In the genomic region with DNA sequence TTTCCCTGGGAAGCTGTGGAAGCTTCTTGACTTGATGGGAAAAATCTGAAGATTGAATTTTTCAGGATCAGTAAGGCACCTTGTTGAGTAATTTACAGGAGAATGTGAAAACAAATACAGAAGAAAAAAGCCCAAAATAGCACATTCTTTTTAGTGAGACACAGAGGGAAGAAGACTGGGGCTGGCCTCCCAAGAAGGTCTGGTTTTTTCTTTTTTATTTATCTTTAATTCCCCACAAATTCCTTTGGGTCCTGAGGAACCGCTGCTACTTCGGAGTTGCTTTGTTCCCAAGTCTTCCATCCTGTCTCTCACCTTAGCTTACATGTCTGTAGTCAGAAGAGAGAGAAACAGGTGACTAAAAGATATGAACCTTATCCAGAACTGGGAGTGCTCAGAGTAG, we compare ENCODE assay signal across 35 cellular contexts.
"Had no signal": no experiment of that assay in that cellular context is flagged by ENCODE, and none has a peak within 500 bp of the region (broad histone marks: within the 10 kb centered on the region; RNA-seq: fewer than 3 reads in every experiment).

No MANE protein-coding gene starts in this region.

- H3K27me3 ChIP-seq: adrenal gland, body of pancreas, brain microvascular endothelial cell, breast epithelium had no signal

- DNase-seq: activated B cell treated with CpG ODN at 0.5 μM for 24 hours; activated CD4-positive, alpha-beta memory T cell treated with anti-CD3 and anti-CD28 coated beads for 36 hours; activated CD4-positive, alpha-beta T cell treated with anti-CD3 and anti-CD28 coated beads for 4 hours; activated CD4-positive, alpha-beta T cell treated with anti-CD3 and anti-CD28 coated beads, Interleukin-2, amount 10 ng/mL, durations not matched to agents 24 days and 14 days; activated CD4-positive, alpha-beta T cell treated with anti-CD3 and anti-CD28 coated beads, Interleukin-2, amount 50 U/mL, for 1 hour; activated CD4-positive, alpha-beta T cell treated with anti-CD3 and anti-CD28 coated beads, Interleukin-2, amount 50 U/mL, for 4 hours; activated CD4-positive, CD25-positive, alpha-beta regulatory T cell treated with anti-CD3 and anti-CD28 coated beads, Interleukin-2, amount 50 U/mL, for 72 hours; activated CD8-positive, alpha-beta memory T cell treated with anti-CD3 and anti-CD28 coated beads, Interleukin-2, amount 50 U/mL, for 4 hours; activated CD8-positive, alpha-beta T cell treated with anti-CD3 and anti-CD28 coated beads for 36 hours; activated effector memory CD4-positive, alpha-beta T cell treated with anti-CD3 and anti-CD28 coated beads, Interleukin-2, amount 50 U/mL, for 16 hours; activated gamma-delta T cell treated with Interleukin-2 at 50 U/mL for 16 hours; activated naive CD4-positive, alpha-beta T cell; activated naive CD4-positive, alpha-beta T cell treated with anti-CD3 and anti-CD28 coated beads for 36 hours; activated naive CD4-positive, alpha-beta T cell treated with anti-CD3 and anti-CD28 coated beads, Interleukin-2, amount 50 U/mL, for 16 hours; activated naive CD8-positive, alpha-beta T cell treated with anti-CD3 and anti-CD28 coated beads for 36 hours; activated T-cell treated with anti-CD3 and anti-CD28 coated beads for 4 hours; activated T-cell treated with anti-CD3 and anti-CD28 coated beads, Interleukin-2, amount 50 U/mL, for 1 hour; activated T-cell treated with anti-CD3 and anti-CD28 coated beads, Interleukin-2, amount 50 U/mL, for 4 hours; activated T-cell treated with anti-CD3 and anti-CD28 coated beads, Interleukin-2, amount 50 U/mL, for 72 hours; adrenal gland; amniotic stem cell; aorta; body of pancreas; brain microvascular endothelial cell; central memory CD4-positive, alpha-beta T cell; T-helper 2 cell; T-helper 9 cell had no signal

- H3K27ac Mint-ChIP-seq: activated B cell treated with CpG ODN at 0.5 μM for 24 hours; activated CD4-positive, alpha-beta memory T cell treated with anti-CD3 and anti-CD28 coated beads for 36 hours; activated CD4-positive, alpha-beta T cell treated with anti-CD3 and anti-CD28 coated beads, Interleukin-2, amount 10 ng/mL, durations not matched to agents 24 days and 14 days; activated CD8-positive, alpha-beta T cell treated with anti-CD3 and anti-CD28 coated beads for 36 hours; activated naive CD4-positive, alpha-beta T cell treated with anti-CD3 and anti-CD28 coated beads for 36 hours; activated naive CD4-positive, alpha-beta T cell treated with anti-CD3 and anti-CD28 coated beads, Interleukin-2, amount 50 U/mL, for 72 hours; activated naive CD8-positive, alpha-beta T cell treated with anti-CD3 and anti-CD28 coated beads for 36 hours; activated T-cell treated with anti-CD3 and anti-CD28 coated beads, Interleukin-2, amount 50 U/mL, for 72 hours; activated T-helper 1 cell treated with anti-CD3 and anti-CD28 coated beads, Interleukin-12 subunit alpha, Interleukin-12 subunit beta, Interleukin-2, Interleukin-4 antibody, amounts not matched to agents 30 ng/mL and 10 ng/mL and 1 ng/mL, durations not matched to agents 14 hours and 24 hours and 36 hours; activated T-helper 17 cell treated with anti-CD3 and anti-CD28 coated beads, Interleukin-2, amount 50 U/mL, for 72 hours; T-helper 2 cell treated with Interferon-gamma antibody and Interleukin-4, amounts not matched to agents 5 μg/mL and 100 μg/mL, for 36 hours had no signal

- H3K9me3 ChIP-seq: adrenal gland, body of pancreas, breast epithelium had no signal

- H3K4me3 ChIP-seq: adrenal gland, body of pancreas, breast epithelium had no signal

- H3K9me3 Mint-ChIP-seq: activated B cell treated with CpG ODN at 0.5 μM for 24 hours; activated CD4-positive, alpha-beta memory T cell treated with anti-CD3 and anti-CD28 coated beads for 36 hours; activated CD4-positive, alpha-beta T cell treated with anti-CD3 and anti-CD28 coated beads, Interleukin-2, amount 10 ng/mL, durations not matched to agents 24 days and 14 days; activated CD8-positive, alpha-beta T cell treated with anti-CD3 and anti-CD28 coated beads for 36 hours; activated naive CD4-positive, alpha-beta T cell treated with anti-CD3 and anti-CD28 coated beads for 36 hours; activated naive CD8-positive, alpha-beta T cell treated with anti-CD3 and anti-CD28 coated beads for 36 hours; activated T-cell treated with anti-CD3 and anti-CD28 coated beads, Interleukin-2, amount 50 U/mL, for 4 hours; activated T-cell treated with anti-CD3 and anti-CD28 coated beads, Interleukin-2, amount 50 U/mL, for 72 hours; activated T-helper 1 cell treated with anti-CD3 and anti-CD28 coated beads, Interleukin-12 subunit alpha, Interleukin-12 subunit beta, Interleukin-2, Interleukin-4 antibody, amounts not matched to agents 30 ng/mL and 10 ng/mL and 1 ng/mL, durations not matched to agents 14 hours and 24 hours and 36 hours; activated T-helper 17 cell treated with anti-CD3 and anti-CD28 coated beads, Interleukin-2, amount 50 U/mL, for 72 hours; T-helper 2 cell treated with Interferon-gamma antibody and Interleukin-4, amounts not matched to agents 5 μg/mL and 100 μg/mL, for 36 hours had no signal

- H3K4me1 ChIP-seq: adrenal gland, body of pancreas, breast epithelium had no signal

- H3K4me3 Mint-ChIP-seq: activated B cell treated with CpG ODN at 0.5 μM for 24 hours; activated CD4-positive, alpha-beta memory T cell treated with anti-CD3 and anti-CD28 coated beads for 36 hours; activated CD4-positive, alpha-beta T cell treated with anti-CD3 and anti-CD28 coated beads, Interleukin-2, amount 10 ng/mL, durations not matched to agents 24 days and 14 days; activated CD8-positive, alpha-beta T cell treated with anti-CD3 and anti-CD28 coated beads for 36 hours; activated naive CD4-positive, alpha-beta T cell treated with anti-CD3 and anti-CD28 coated beads for 36 hours; activated naive CD8-positive, alpha-beta T cell treated with anti-CD3 and anti-CD28 coated beads for 36 hours; activated T-cell treated with anti-CD3 and anti-CD28 coated beads, Interleukin-2, amount 50 U/mL, for 4 hours; activated T-cell treated with anti-CD3 and anti-CD28 coated beads, Interleukin-2, amount 50 U/mL, for 72 hours; activated T-helper 1 cell treated with anti-CD3 and anti-CD28 coated beads, Interleukin-12 subunit alpha, Interleukin-12 subunit beta, Interleukin-2, Interleukin-4 antibody, amounts not matched to agents 30 ng/mL and 10 ng/mL and 1 ng/mL, durations not matched to agents 14 hours and 24 hours and 36 hours; activated T-helper 17 cell treated with anti-CD3 and anti-CD28 coated beads, Interleukin-2, amount 50 U/mL, for 72 hours; T-helper 2 cell treated with Interferon-gamma antibody and Interleukin-4, amounts not matched to agents 5 μg/mL and 100 μg/mL, for 36 hours had no signal

- H3K36me3 ChIP-seq: adrenal gland, brain microvascular endothelial cell, breast epithelium had no signal

- FAIRE-seq: astrocyte, TTC549 had no signal

- H3K4me1 Mint-ChIP-seq: activated B cell treated with CpG ODN at 0.5 μM for 24 hours; activated T-helper 17 cell treated with anti-CD3 and anti-CD28 coated beads, Interleukin-2, amount 50 U/mL, for 72 hours had no signal

- H3K36me3 Mint-ChIP-seq: activated CD4-positive, alpha-beta memory T cell treated with anti-CD3 and anti-CD28 coated beads for 36 hours; activated naive CD4-positive, alpha-beta T cell treated with anti-CD3 and anti-CD28 coated beads, Interleukin-2, amount 50 U/mL, for 72 hours; activated naive CD8-positive, alpha-beta T cell treated with anti-CD3 and anti-CD28 coated beads for 36 hours had no signal

- ATAC-seq: activated CD8-positive, alpha-beta T cell treated with anti-CD3 and anti-CD28 coated beads for 36 hours; activated naive CD4-positive, alpha-beta T cell treated with anti-CD3 and anti-CD28 coated beads, Interleukin-2, amount 50 U/mL, for 72 hours; activated T-cell treated with anti-CD3 and anti-CD28 coated beads, Interleukin-2, amount 50 U/mL, for 4 hours; activated T-cell treated with anti-CD3 and anti-CD28 coated beads, Interleukin-2, amount 50 U/mL, for 72 hours; activated T-helper 17 cell treated with anti-CD3 and anti-CD28 coated beads, Interleukin-2, amount 50 U/mL, for 72 hours; body of pancreas had no signal

- H3K27ac ChIP-seq: adrenal gland, body of pancreas, brain microvascular endothelial cell, breast epithelium, VCaP had no signal
